ENCODE assay signal across 29 cellular contexts in the genomic region with DNA sequence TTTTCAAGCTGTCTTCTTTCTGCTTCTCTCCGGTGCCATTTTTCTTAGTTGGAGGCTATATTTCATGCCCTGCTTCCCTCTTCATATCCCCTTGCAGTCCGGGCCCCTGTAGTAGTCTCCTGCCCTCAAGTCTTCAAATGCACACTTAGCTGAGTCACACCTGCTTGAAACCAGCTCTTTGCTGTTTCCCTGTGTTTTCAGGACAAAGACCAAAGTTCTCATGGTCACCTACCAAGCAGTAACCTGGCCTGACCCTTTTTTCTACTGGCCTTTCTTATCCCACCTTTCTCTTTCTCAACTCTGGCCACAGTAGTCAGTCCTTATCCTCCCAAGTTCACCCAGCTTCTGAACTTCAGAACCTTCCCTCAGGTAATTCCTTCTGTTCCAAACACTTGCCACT. TPM values are rescaled to one million over a fixed set of nuclear protein-coding genes. Genes with fewer than 3 reads are reported as not detected.
DNase-seq lines count a peak whose midpoint lies in the region; ATAC-seq and TF ChIP-seq lines count a peak whose summit lies in the region.
"Had no signal": no experiment of that assay in that cellular context is flagged by ENCODE, and none has a peak within 500 bp of the region (broad histone marks: within the 10 kb centered on the region; RNA-seq: fewer than 3 reads in every experiment).

No MANE protein-coding gene starts in this region.

- no peak overlapping the region for H3K4me3 ChIP-seq in right cardiac atrium (ENCODE audit: low read length)
- H3K4me3 ChIP-seq: BLaER1 treated with 17β-estradiol and CSF1 and Interleukin-3, amounts not matched to agents 10 nM and 100 nM; breast epithelium; SK-N-MC had no signal

- no peaks in the 10 kb centered on the region for H3K27me3 Mint-ChIP-seq in natural killer cell (ENCODE audit: low read depth in 2 of 2)
- H3K27me3 Mint-ChIP-seq in natural killer cell treated with Interleukin-12 subunit alpha and Interleukin-12 subunit beta and Interleukin-15 and Interleukin-18, amount 100 ng/mL, for 72 hours = no peaks in the 10 kb centered on the region
- H3K27me3 Mint-ChIP-seq in T-cell = no peaks in the 10 kb centered on the region
- peaks cover 0 to 4% (median 0%) of the 10 kb centered on the region in 3 donors for H3K27me3 Mint-ChIP-seq in immature natural killer cell (ENCODE audit: low read depth in 3 of 3)
- H3K27me3 Mint-ChIP-seq in stimulated activated memory B cell treated with anti-CD40 and anti-IgM and Interleukin-4, amounts not matched to agents 10 μg/mL and 1 μg/mL and 100 μg/mL, for 72 hours = no peaks in the 10 kb centered on the region
- H3K27me3 Mint-ChIP-seq: activated CD4-positive, alpha-beta T cell treated with anti-CD3 and anti-CD28 coated beads, Interleukin-2, amount 10 ng/mL, durations not matched to agents 24 days and 14 days; stimulated activated naive B cell treated with anti-CD40 and anti-IgM and Interleukin-4, amounts not matched to agents 10 μg/mL and 1 μg/mL and 100 μg/mL, for 72 hours had no signal

- H3K4me1 Mint-ChIP-seq in natural killer cell = no peaks in the 10 kb centered on the region
- peaks cover 4 to 9% of the 10 kb centered on the region in 2 donors for H3K4me1 Mint-ChIP-seq in natural killer cell treated with Interleukin-12 subunit alpha and Interleukin-12 subunit beta and Interleukin-15 and Interleukin-18, amount 100 ng/mL, for 72 hours (ENCODE audit: low read depth in 2 of 2)
- no peaks in the 10 kb centered on the region for H3K4me1 Mint-ChIP-seq in T-cell
- peaks cover 0 to 7% of the 10 kb centered on the region in 2 donors for H3K4me1 Mint-ChIP-seq in immature natural killer cell
- no peaks in the 10 kb centered on the region for H3K4me1 Mint-ChIP-seq in stimulated activated memory B cell treated with anti-CD40 and anti-IgM and Interleukin-4, amounts not matched to agents 10 μg/mL and 1 μg/mL and 100 μg/mL, for 72 hours
- H3K4me1 Mint-ChIP-seq: activated CD4-positive, alpha-beta T cell treated with anti-CD3 and anti-CD28 coated beads, Interleukin-2, amount 10 ng/mL, durations not matched to agents 24 days and 14 days; stimulated activated naive B cell treated with anti-CD40 and anti-IgM and Interleukin-4, amounts not matched to agents 10 μg/mL and 1 μg/mL and 100 μg/mL, for 72 hours had no signal

- H3K4me3 Mint-ChIP-seq in natural killer cell (no peak overlapping the region), T-cell (no peak overlapping the region), immature natural killer cell (no peak overlapping the region)
- no peak overlapping the region for H3K4me3 Mint-ChIP-seq in natural killer cell treated with Interleukin-12 subunit alpha and Interleukin-12 subunit beta and Interleukin-15 and Interleukin-18, amount 100 ng/mL, for 72 hours
- H3K4me3 Mint-ChIP-seq in stimulated activated memory B cell treated with anti-CD40 and anti-IgM and Interleukin-4, amounts not matched to agents 10 μg/mL and 1 μg/mL and 100 μg/mL, for 72 hours = no peak overlapping the region
- H3K4me3 Mint-ChIP-seq: activated CD4-positive, alpha-beta T cell treated with anti-CD3 and anti-CD28 coated beads, Interleukin-2, amount 10 ng/mL, durations not matched to agents 24 days and 14 days; stimulated activated naive B cell treated with anti-CD40 and anti-IgM and Interleukin-4, amounts not matched to agents 10 μg/mL and 1 μg/mL and 100 μg/mL, for 72 hours had no signal

- DNase-seq in natural killer cell = no peak
- no peak for DNase-seq in natural killer cell treated with Interleukin-12 subunit alpha and Interleukin-12 subunit beta and Interleukin-15 and Interleukin-18, amount 100 ng/mL, for 72 hours (ENCODE audit: low spot score)
- no peak for DNase-seq in T-cell
- no peak for DNase-seq in immature natural killer cell
- DNase-seq in right cardiac atrium = no peak
- no peak for DNase-seq in SKM-1 (lab: John Stamatoyannopoulos, UW; ENCODE audit: unreplicated experiment)
- DNase-seq in NCI-H1436 (lab: John Stamatoyannopoulos, UW) = no peak
- DNase-seq: activated CD4-positive, alpha-beta T cell treated with anti-CD3 and anti-CD28 coated beads, Interleukin-2, amount 10 ng/mL, durations not matched to agents 24 days and 14 days; activated CD8-positive, alpha-beta memory T cell treated with anti-CD3 and anti-CD28 coated beads, Interleukin-2, amount 50 U/mL, for 4 hours; activated gamma-delta T cell; amniotic stem cell; EL; NCI-H1694; stimulated activated CD4-positive, alpha-beta T cell treated with anti-CD3 and anti-CD28 coated beads, Interleukin-4, amount 100 ng/mL, for 24 hours; stimulated activated naive B cell treated with anti-CD40 and anti-IgM and Interleukin-4, amounts not matched to agents 10 μg/mL and 1 μg/mL and 100 μg/mL, for 72 hours; T-helper 9 cell had no signal

- no peaks in the 10 kb centered on the region for H3K4me1 ChIP-seq in right cardiac atrium (ENCODE audit: control insufficient read depth, insufficient read depth, low read length)
- H3K4me1 ChIP-seq: BLaER1 treated with 17β-estradiol and CSF1 and Interleukin-3, amounts not matched to agents 10 nM and 100 nM; breast epithelium had no signal

- H3K9me3 Mint-ChIP-seq in natural killer cell (no peaks in the 10 kb centered on the region), T-cell (no peaks in the 10 kb centered on the region), immature natural killer cell (no peaks in the 10 kb centered on the region)
- H3K9me3 Mint-ChIP-seq in natural killer cell treated with Interleukin-12 subunit alpha and Interleukin-12 subunit beta and Interleukin-15 and Interleukin-18, amount 100 ng/mL, for 72 hours = no peaks in the 10 kb centered on the region
- H3K9me3 Mint-ChIP-seq in stimulated activated memory B cell treated with anti-CD40 and anti-IgM and Interleukin-4, amounts not matched to agents 10 μg/mL and 1 μg/mL and 100 μg/mL, for 72 hours = no peaks in the 10 kb centered on the region
- H3K9me3 Mint-ChIP-seq: activated CD4-positive, alpha-beta T cell treated with anti-CD3 and anti-CD28 coated beads, Interleukin-2, amount 10 ng/mL, durations not matched to agents 24 days and 14 days; stimulated activated naive B cell treated with anti-CD40 and anti-IgM and Interleukin-4, amounts not matched to agents 10 μg/mL and 1 μg/mL and 100 μg/mL, for 72 hours had no signal

- POLR2A ChIA-PET in T-cell (lab: Charles Lee) = no interaction called here

- H3K9me3 ChIP-seq in right cardiac atrium (ENCODE audit: control insufficient read depth, low read length) = no peaks in the 10 kb centered on the region
- H3K9me3 ChIP-seq: BLaER1 treated with 17β-estradiol and CSF1 and Interleukin-3, amounts not matched to agents 10 nM and 100 nM; breast epithelium had no signal

- H3K36me3 Mint-ChIP-seq in natural killer cell (peaks cover 12% of the 10 kb centered on the region), T-cell (peaks cover 54% of the 10 kb centered on the region), immature natural killer cell (peaks cover 12 to 54% (median 23%) of the 10 kb centered on the region in 3 donors)
- H3K36me3 Mint-ChIP-seq in natural killer cell treated with Interleukin-12 subunit alpha and Interleukin-12 subunit beta and Interleukin-15 and Interleukin-18, amount 100 ng/mL, for 72 hours = peaks cover 34% of the 10 kb centered on the region
- peaks cover 51% of the 10 kb centered on the region for H3K36me3 Mint-ChIP-seq in stimulated activated memory B cell treated with anti-CD40 and anti-IgM and Interleukin-4, amounts not matched to agents 10 μg/mL and 1 μg/mL and 100 μg/mL, for 72 hours

- no peak for TF ChIP-seq CTCF in natural killer cell (IDR thresholded peaks at IDR 0.05)

- WGBS in right cardiac atrium = 99% methylated on average over 2 of the region's 2 CpGs

- ATAC-seq in natural killer cell (no peak), T-cell (replicated peaks in 1 of 4) (no peak), right cardiac atrium (no peak)
- ATAC-seq in natural killer cell treated with Interleukin-12 subunit alpha and Interleukin-12 subunit beta and Interleukin-15 and Interleukin-18, amount 100 ng/mL, for 72 hours = no peak
- no peak for ATAC-seq in stimulated activated memory B cell treated with anti-CD40 and anti-IgM and Interleukin-4, amounts not matched to agents 10 μg/mL and 1 μg/mL and 100 μg/mL, for 72 hours
- ATAC-seq: sciatic nerve; stimulated activated naive B cell treated with anti-CD40 and anti-IgM and Interleukin-4, amounts not matched to agents 10 μg/mL and 1 μg/mL and 100 μg/mL, for 72 hours had no signal

- CTCF ChIA-PET in T-cell (lab: Charles Lee) = interaction anchor here in 1 of 2 donors (1.4 kb wide), 1 partner anchor 18 kb away, joined by 5 read pairs; no protein-coding TSS in a partner anchor

- intact Hi-C loops in natural killer cell (cut with micrococcal nuclease) = no loop called here
- intact Hi-C loops in right cardiac atrium (cut with DNase I) = no loop called here

- H3K27ac Mint-ChIP-seq in natural killer cell (peak overlapping the region; percentile 4 to 5), T-cell (peak overlapping the region; percentile 36 to 40), immature natural killer cell (peak overlapping the region; percentile 14 to 70 (median 39))
- H3K27ac Mint-ChIP-seq in natural killer cell treated with Interleukin-12 subunit alpha and Interleukin-12 subunit beta and Interleukin-15 and Interleukin-18, amount 100 ng/mL, for 72 hours = peak overlapping the region in 1 of 2 donors; percentile 3
- peak overlapping the region; percentile 11 for H3K27ac Mint-ChIP-seq in stimulated activated memory B cell treated with anti-CD40 and anti-IgM and Interleukin-4, amounts not matched to agents 10 μg/mL and 1 μg/mL and 100 μg/mL, for 72 hours

- no peak overlapping the region for H3K27ac ChIP-seq in right cardiac atrium (ENCODE audit: low read length)
- H3K27ac ChIP-seq: BLaER1 treated with 17β-estradiol and CSF1 and Interleukin-3, amounts not matched to agents 10 nM and 100 nM; breast epithelium; SK-N-MC; VCaP had no signal

- no peaks in the 10 kb centered on the region for H3K27me3 ChIP-seq in right cardiac atrium (ENCODE audit: control insufficient read depth, insufficient read depth)
- H3K27me3 ChIP-seq: BLaER1 treated with 17β-estradiol and CSF1 and Interleukin-3, amounts not matched to agents 10 nM and 100 nM; breast epithelium had no signal

RNA-seq across cellular contexts. Expression of a gene that starts 28.5 kb away (rescaled TPM):
- total RNA-seq in natural killer cell (100 to 1,000 TPM; 102 to 115 (median 112) TPM), T-cell (10 to 100 TPM; 71.0 to 89.2 (median 82.9) TPM), right cardiac atrium (10 to 100 TPM; 85.7 to 94.5 (median 88.8) TPM)
- total RNA-seq in natural killer cell treated with Interleukin-12 subunit alpha and Interleukin-12 subunit beta and Interleukin-15 and Interleukin-18, amount 100 ng/mL, for 72 hours = 100 to 1,000 TPM; 111 to 120 TPM
- polyA plus RNA-seq in immature natural killer cell (100 to 1,000 TPM; 136 to 205 (median 147) TPM), right cardiac atrium (54.6 TPM)

RNA-seq across cellular contexts. Expression of a gene that starts 28.8 kb away (rescaled TPM):
- total RNA-seq in natural killer cell = 10 to 100 TPM; 32.6 to 37.5 (median 34.1) TPM
- 10 to 100 TPM; 19.2 to 43.3 TPM for total RNA-seq in natural killer cell treated with Interleukin-12 subunit alpha and Interleukin-12 subunit beta and Interleukin-15 and Interleukin-18, amount 100 ng/mL, for 72 hours
- total RNA-seq in T-cell = 10 to 100 TPM; 20.9 to 29.3 (median 22.1) TPM
- polyA plus RNA-seq in immature natural killer cell = 10 to 100 TPM; 16.7 to 19.5 (median 18.5) TPM
- 10 to 100 TPM; 15.4 to 24.6 (median 17.2) TPM for total RNA-seq in right cardiac atrium
- polyA plus RNA-seq in right cardiac atrium = 7.4 TPM

RNA-seq across cellular contexts. Expression of a gene that starts 46.1 kb away (rescaled TPM):
- total RNA-seq in natural killer cell = not detected
- total RNA-seq in natural killer cell treated with Interleukin-12 subunit alpha and Interleukin-12 subunit beta and Interleukin-15 and Interleukin-18, amount 100 ng/mL, for 72 hours = not detected
- total RNA-seq in T-cell = not detected
- not detected for polyA plus RNA-seq in immature natural killer cell
- not detected for total RNA-seq in right cardiac atrium
- not detected for polyA plus RNA-seq in right cardiac atrium
- total RNA-seq: activated CD4-positive, alpha-beta T cell treated with anti-CD3 and anti-CD28 coated beads, Interleukin-2, amount 10 ng/mL, durations not matched to agents 24 days and 14 days; breast epithelium; kidney epithelial cell; LHCN-M2; lung microvascular endothelial cell; mucosa of gallbladder; NCI-H460; sciatic nerve; temporal lobe; urinary bladder had no signal
- polyA plus RNA-seq: urinary bladder had no signal
